ENCODE assay signal across 17 cellular contexts in genomic region chr9:87505869-87506678, GRCh38.
"Had no signal": no experiment of that assay in that cellular context is flagged by ENCODE, and none has a peak within 500 bp of the region (broad histone marks: within the 10 kb centered on the region; RNA-seq: fewer than 3 reads in every experiment).

No MANE protein-coding gene starts in this region.

- H3K4me1 ChIP-seq: uterus had no signal

- ATAC-seq: stimulated activated naive CD8-positive, alpha-beta T cell treated with anti-CD3 and anti-CD28 coated beads, Interleukin-15, amount 100 ng/mL, for 72 hours had no signal

- H3K4me1 Mint-ChIP-seq: activated naive CD4-positive, alpha-beta T cell treated with anti-CD3 and anti-CD28 coated beads, Interleukin-2, amount 50 U/mL, for 24 hours had no signal

- H3K36me3 Mint-ChIP-seq: activated naive CD4-positive, alpha-beta T cell treated with anti-CD3 and anti-CD28 coated beads, Interleukin-2, amount 50 U/mL, for 24 hours had no signal

- H3K27me3 ChIP-seq: hepatocyte, pancreas, uterus had no signal

- H3K36me3 ChIP-seq: thoracic aorta, uterus had no signal

- H3K9me3 ChIP-seq: pancreas, thoracic aorta, uterus had no signal

- H3K4me3 ChIP-seq: coronary artery, hepatocyte, pancreas, skin epidermis, thoracic aorta, uterus had no signal

- H3K27ac ChIP-seq: coronary artery, hepatocyte, skin epidermis, thoracic aorta, uterus, WERI-Rb-1 had no signal

- DNase-seq: activated CD4-positive, alpha-beta T cell treated with anti-CD3 and anti-CD28 coated beads, Interleukin-2, amount 50 U/mL, for 1 hour; activated effector memory CD4-positive, alpha-beta T cell treated with Interleukin-2 at 50 U/mL for 16 hours; activated T-cell treated with anti-CD3 and anti-CD28 coated beads, Interleukin-2, amount 50 U/mL, for 1 hour; central memory CD4-positive, alpha-beta T cell; effector CD8-positive, alpha-beta T cell; pancreas; retina; stimulated activated CD4-positive, alpha-beta T cell treated with anti-CD3 and anti-CD28 coated beads, Interleukin-4, amount 100 ng/mL, for 4 hours; stimulated activated naive CD8-positive, alpha-beta T cell treated with anti-CD3 and anti-CD28 coated beads, Interleukin-15, amount 100 ng/mL, for 72 hours; T-helper 1 cell; uterus; WERI-Rb-1 had no signal

- H3K27ac Mint-ChIP-seq: activated naive CD4-positive, alpha-beta T cell treated with anti-CD3 and anti-CD28 coated beads, Interleukin-2, amount 50 U/mL, for 24 hours had no signal

- H3K4me3 Mint-ChIP-seq: activated naive CD4-positive, alpha-beta T cell treated with anti-CD3 and anti-CD28 coated beads, Interleukin-2, amount 50 U/mL, for 24 hours; stimulated activated naive CD8-positive, alpha-beta T cell treated with anti-CD3 and anti-CD28 coated beads, Interleukin-15, amount 100 ng/mL, for 72 hours had no signal

- H3K9me3 Mint-ChIP-seq: activated naive CD4-positive, alpha-beta T cell treated with anti-CD3 and anti-CD28 coated beads, Interleukin-2, amount 50 U/mL, for 24 hours; stimulated activated naive CD8-positive, alpha-beta T cell treated with anti-CD3 and anti-CD28 coated beads, Interleukin-15, amount 100 ng/mL, for 72 hours had no signal
